Comparison of ENCODE assay signal across 8 cellular contexts in genomic region chr1:16895602-16896315, GRCh38. TPM values are rescaled to one million over a fixed set of nuclear protein-coding genes. Genes with fewer than 3 reads are reported as not detected.
DNase-seq lines count a peak whose midpoint lies in the region; ATAC-seq and TF ChIP-seq lines count a peak whose summit lies in the region.
"Not testable (repeated sequence)": the region's sequence is repeated elsewhere in the genome, so short reads cannot be mapped to it uniquely, and the experiment has no call there.

Gene RNU1-2 (plus strand): TSS chr1:16895980.

- peak within 1 kb of the TSS; percentile 11 for H2BK20ac ChIP-seq in H9 (ENCODE audit: low read depth, low read length, poor library complexity, severe bottlenecking)

- H3K27me3 ChIP-seq in H9 (ENCODE audit: insufficient read depth, low read length); RWPE2 (ENCODE audit: insufficient read depth, poor library complexity, severe bottlenecking); fibroblast of lung (ENCODE audit: control insufficient read depth, insufficient read depth, low read length); naive thymus-derived CD4-positive, alpha-beta T cell (ENCODE audit: control insufficient read depth in 2 of 2, insufficient read depth in 2 of 2, low read length in 2 of 2): not testable (repeated sequence)

- H4K91ac ChIP-seq in H9 (ENCODE audit: insufficient read length, low read depth, low read length): not testable (repeated sequence)

- not testable (repeated sequence) for H3K23me2 ChIP-seq in H9 (ENCODE audit: insufficient read length, low read depth, low read length, poor library complexity, severe bottlenecking)

- peak within 1 kb of the TSS; percentile 22 for H2AFZ ChIP-seq in H9 (ENCODE audit: low read length)
- peak within 1 kb of the TSS; percentile 69 for H2AFZ ChIP-seq in fibroblast of lung (ENCODE audit: low read length)

- H3K4me2 ChIP-seq in H9 (ENCODE audit: insufficient read depth, insufficient read length, low read length): peak within 1 kb of the TSS; percentile 66
- peak within 1 kb of the TSS; percentile 25 for H3K4me2 ChIP-seq in fibroblast of lung (ENCODE audit: extremely low read depth, insufficient read depth, low read length)

- peak within 1 kb of the TSS; percentile 88 for H2BK120ac ChIP-seq in H9 (ENCODE audit: low read depth, low read length, poor library complexity, severe bottlenecking)

- H4K8ac ChIP-seq in H9 (replicated peaks; ENCODE audit: insufficient read length, low read depth, low read length): not testable (repeated sequence)

- not testable (repeated sequence) for H3K4ac ChIP-seq in H9 (ENCODE audit: low read depth, low read length)

- H3K9me3 ChIP-seq in H9 (ENCODE audit: control insufficient read depth, low read depth, low read length); RWPE2 (ENCODE audit: severe bottlenecking); fibroblast of lung (ENCODE audit: control insufficient read depth, insufficient read depth, low read depth, low read length); naive thymus-derived CD4-positive, alpha-beta T cell (ENCODE audit: control insufficient read depth in 2 of 3, low read length in 3 of 3): not testable (repeated sequence)

- DNase-seq in ELF-1 (ENCODE audit: low read depth, low spot score) (peak; percentile 98), H9 (peak; percentile 85), M059J (ENCODE audit: low read depth) (peak; percentile 99), RWPE2 (ENCODE audit: low spot score) (peak; percentile 95), fibroblast of lung (ENCODE audit: low read depth in 2 of 2) (peak; percentile 99 to 100)
- peak; percentile 66 to 77 for DNase-seq in activated T-helper 1 cell treated with anti-CD3 and anti-CD28 coated beads, Interleukin-2, amount 50 U/mL, for 16 hours (ENCODE audit: low read depth in 1 of 2, low spot score in 1 of 2)
- peak; percentile 78 to 95 (median 83) for DNase-seq in naive thymus-derived CD4-positive, alpha-beta T cell
- DNase-seq in stimulated activated effector memory CD8-positive, alpha-beta T cell treated with anti-CD3 and anti-CD28 coated beads, Interleukin-12 subunit alpha, Interleukin-12 subunit beta, amount 100 ng/mL, for 72 hours (ENCODE audit: low spot score in 2 of 2): peak; percentile 84 to 89

- ATAC-seq in RWPE2 (ENCODE audit: low read depth): peak; percentile 100
- peak; percentile 100 for ATAC-seq in naive thymus-derived CD4-positive, alpha-beta T cell
- ATAC-seq in stimulated activated effector memory CD8-positive, alpha-beta T cell treated with anti-CD3 and anti-CD28 coated beads, Interleukin-12 subunit alpha, Interleukin-12 subunit beta, amount 100 ng/mL, for 72 hours: peak; percentile 100

- H3K9me3 Mint-ChIP-seq in H9; naive thymus-derived CD4-positive, alpha-beta T cell; stimulated activated effector memory CD8-positive, alpha-beta T cell treated with anti-CD3 and anti-CD28 coated beads, Interleukin-12 subunit alpha, Interleukin-12 subunit beta, amount 100 ng/mL, for 72 hours: not testable (repeated sequence)

- peak within 1 kb of the TSS; percentile 66 for H3K9ac ChIP-seq in H9 (ENCODE audit: extremely low read depth, insufficient read length, low read length)
- H3K9ac ChIP-seq in fibroblast of lung (ENCODE audit: insufficient read depth, low read length): peak within 1 kb of the TSS; percentile 78

- peak within 1 kb of the TSS; percentile 34 for H3K4me3 ChIP-seq in RWPE2 (ENCODE audit: severe bottlenecking)
- H3K4me3 ChIP-seq in fibroblast of lung (replicated peaks in 1 of 4; ENCODE audit: control extremely low read depth in 1 of 4, insufficient read depth in 1 of 4, low read depth in 3 of 4, low read length in 4 of 4): peak within 1 kb of the TSS in 3 of 4 experiments; percentile 21 to 58 (median 48)
- peak within 1 kb of the TSS; percentile 59 for H3K4me3 ChIP-seq in naive thymus-derived CD4-positive, alpha-beta T cell (ENCODE audit: low read length)

- H3K79me2 ChIP-seq in H9 (ENCODE audit: insufficient read depth, low read length); fibroblast of lung (ENCODE audit: control insufficient read depth, insufficient read depth, low read length): not testable (repeated sequence)

- not testable (repeated sequence) for H2AK5ac ChIP-seq in H9 (ENCODE audit: insufficient read length, low read length)

- H3K23ac ChIP-seq in H9 (ENCODE audit: insufficient read length, low read depth, low read length): not testable (repeated sequence)

- TF ChIP-seq CTCF in H9 (conservative IDR thresholded peaks at IDR 0.05); RWPE2 (IDR thresholded peaks at IDR 0.05; ENCODE audit: poor library complexity, severe bottlenecking); fibroblast of lung (conservative IDR thresholded peaks at IDR 0.05 in 1 of 2, IDR thresholded peaks at IDR 0.05 in 1 of 2; ENCODE audit: low read depth in 1 of 2, low read length in 2 of 2): not testable (repeated sequence)

- H3K4me1 Mint-ChIP-seq in H9: peaks cover 11 to 14% of the 10 kb centered on the region in 2 experiments
- peaks cover 20 to 41% (median 34%) of the 10 kb centered on the region in 7 donors for H3K4me1 Mint-ChIP-seq in naive thymus-derived CD4-positive, alpha-beta T cell
- peaks cover 42% of the 10 kb centered on the region for H3K4me1 Mint-ChIP-seq in stimulated activated effector memory CD8-positive, alpha-beta T cell treated with anti-CD3 and anti-CD28 coated beads, Interleukin-12 subunit alpha, Interleukin-12 subunit beta, amount 100 ng/mL, for 72 hours

- WGBS in H9 (ENCODE audit: extremely low coverage, insufficient read length, low lambda C conversion rate): no CpG with 5 or more reads among the region's 39 CpGs

- peak within 1 kb of the TSS; percentile 100 for H3K27ac Mint-ChIP-seq in H9
- H3K27ac Mint-ChIP-seq in naive thymus-derived CD4-positive, alpha-beta T cell: peak within 1 kb of the TSS; percentile 94 to 100 (median 99)
- peak within 1 kb of the TSS; percentile 100 for H3K27ac Mint-ChIP-seq in stimulated activated effector memory CD8-positive, alpha-beta T cell treated with anti-CD3 and anti-CD28 coated beads, Interleukin-12 subunit alpha, Interleukin-12 subunit beta, amount 100 ng/mL, for 72 hours

- H3K36me3 ChIP-seq in RWPE2 (ENCODE audit: low read depth); fibroblast of lung (ENCODE audit: control insufficient read depth, insufficient read depth, low read length); naive thymus-derived CD4-positive, alpha-beta T cell (ENCODE audit: control insufficient read depth in 2 of 3, insufficient read depth in 3 of 3, low read length in 3 of 3): not testable (repeated sequence)

- H3K56ac ChIP-seq in H9 (ENCODE audit: insufficient read length, low read depth, low read length): peak within 1 kb of the TSS; percentile 95

- peak within 1 kb of the TSS; percentile 74 for H3K14ac ChIP-seq in H9 (ENCODE audit: insufficient read depth, low read length)

- not testable (repeated sequence) for H4K20me1 ChIP-seq in H9 (ENCODE audit: control insufficient read depth, insufficient read depth, insufficient read length); fibroblast of lung (ENCODE audit: control insufficient read depth, extremely low read depth, insufficient read depth, low read length)

- peak within 1 kb of the TSS; percentile 99 for H2BK5ac ChIP-seq in H9 (ENCODE audit: insufficient read length, low read length)

- intact Hi-C loops in naive thymus-derived CD4-positive, alpha-beta T cell (cut with micrococcal nuclease): loop anchor here (1.0 to 5.0 kb wide), 2 partner anchors 9 to 383 kb away; partner anchors contain the start of gene RNU1-1 (in 1 of the 2)

- not testable (repeated sequence) for H3K4me1 ChIP-seq in H9 (ENCODE audit: insufficient read depth, low read length); fibroblast of lung (ENCODE audit: control insufficient read depth, extremely low read depth, insufficient read depth, low read length); naive thymus-derived CD4-positive, alpha-beta T cell (ENCODE audit: control insufficient read depth in 2 of 2, insufficient read depth in 2 of 2, low read length in 2 of 2)
- H3K4me1 ChIP-seq in RWPE2 (ENCODE audit: insufficient read depth, poor library complexity, severe bottlenecking): peaks cover 13% of the 10 kb centered on the region

- peak within 1 kb of the TSS; percentile 88 for H3K18ac ChIP-seq in H9 (ENCODE audit: insufficient read length, low read depth, low read length)

- CTCF ChIA-PET in naive thymus-derived CD4-positive, alpha-beta T cell (lab: Charles Lee): interaction anchor here (1.3 kb wide), 1 partner anchor 10 kb away, joined by 3 read pairs; no protein-coding TSS in a partner anchor

- H2BK15ac ChIP-seq in H9 (ENCODE audit: low read depth, low read length): not testable (repeated sequence)

- peak within 1 kb of the TSS; percentile 97 for H3K27ac ChIP-seq in H9 (ENCODE audit: insufficient read length, low read depth, low read length)
- peak within 1 kb of the TSS; percentile 67 for H3K27ac ChIP-seq in RWPE2 (ENCODE audit: poor library complexity, severe bottlenecking)
- peak within 1 kb of the TSS; percentile 89 for H3K27ac ChIP-seq in fibroblast of lung (ENCODE audit: insufficient read depth, low read length)
- H3K27ac ChIP-seq in naive thymus-derived CD4-positive, alpha-beta T cell (ENCODE audit: low read depth, low read length): peak within 1 kb of the TSS; percentile 93

- peak within 1 kb of the TSS; percentile 89 for H3T11ph ChIP-seq in H9 (ENCODE audit: low read length)

- peak within 1 kb of the TSS; percentile 76 to 88 for H3K4me3 Mint-ChIP-seq in H9
- H3K4me3 Mint-ChIP-seq in naive thymus-derived CD4-positive, alpha-beta T cell: peak within 1 kb of the TSS; percentile 75 to 94 (median 90)
- H3K4me3 Mint-ChIP-seq in stimulated activated effector memory CD8-positive, alpha-beta T cell treated with anti-CD3 and anti-CD28 coated beads, Interleukin-12 subunit alpha, Interleukin-12 subunit beta, amount 100 ng/mL, for 72 hours: peak within 1 kb of the TSS; percentile 68

- POLR2A ChIA-PET in naive thymus-derived CD4-positive, alpha-beta T cell (lab: Charles Lee): interaction anchor here (0.8 to 1.6 kb wide), 3 partner anchors 9 to 65 kb away, joined by 3 to 30 read pairs (median 7); no protein-coding TSS in a partner anchor

- not testable (repeated sequence) for H3K27me3 Mint-ChIP-seq in H9 (ENCODE audit: low read depth)
- H3K27me3 Mint-ChIP-seq in naive thymus-derived CD4-positive, alpha-beta T cell: peaks cover 0 to 33% (median 0%) of the 10 kb centered on the region in 5 donors

- not testable (repeated sequence) for H3K79me1 ChIP-seq in H9 (ENCODE audit: insufficient read depth, low read depth, low read length, poor library complexity, severe bottlenecking)

- H4K5ac ChIP-seq in H9 (ENCODE audit: insufficient read length, low read depth, low read length): peak within 1 kb of the TSS; percentile 95

- H3K36me3 Mint-ChIP-seq in H9 (ENCODE audit: insufficient read depth in 1 of 3, low read depth in 3 of 3); naive thymus-derived CD4-positive, alpha-beta T cell: not testable (repeated sequence)
- peaks cover 35% of the 10 kb centered on the region for H3K36me3 Mint-ChIP-seq in stimulated activated effector memory CD8-positive, alpha-beta T cell treated with anti-CD3 and anti-CD28 coated beads, Interleukin-12 subunit alpha, Interleukin-12 subunit beta, amount 100 ng/mL, for 72 hours

- H2BK12ac ChIP-seq in H9 (ENCODE audit: insufficient read length, low read depth, low read length): not testable (repeated sequence)

RNA-seq across cellular contexts. Expression of gene RNU1-2, which starts in this region (rescaled TPM):
- 1,874 and 2,051 TPM in 2 replicates for total RNA-seq in H9 (2021)
- not detected in 2 replicates for total RNA-seq in M059J (2014; rRNA removed; shearing (Covaris generic))
- total RNA-seq in fibroblast of lung: under 0.01 and 3,997 TPM in 2 replicates
- polyA plus RNA-seq in fibroblast of lung: not detected in 2 replicates
- polyA plus RNA-seq in fibroblast of lung (2012): 44.1 and 65.6 TPM in 2 replicates
- polyA minus RNA-seq in fibroblast of lung (ENCODE audit: low replicate concordance): under 0.01 TPM in 2 replicates
- 1,000 to 10,000 TPM; 2,341 to 4,458 (median 3,337) TPM for total RNA-seq in naive thymus-derived CD4-positive, alpha-beta T cell
- polyA plus RNA-seq in naive thymus-derived CD4-positive, alpha-beta T cell: not detected

Comparison
In these comparisons a context has a peak if more than half of its experiments do, and no peak if none do; other contexts are left out.
1. Peak in every context shown above with its lines: DNase-seq, ATAC-seq, H3K4me3 ChIP-seq and H3K27ac ChIP-seq.
2. Peak in DNase-seq in M059J; RNA of the gene not detected or under 1 TPM.